Comparison of ENCODE assay signal across 9 cellular contexts in the genomic region with DNA sequence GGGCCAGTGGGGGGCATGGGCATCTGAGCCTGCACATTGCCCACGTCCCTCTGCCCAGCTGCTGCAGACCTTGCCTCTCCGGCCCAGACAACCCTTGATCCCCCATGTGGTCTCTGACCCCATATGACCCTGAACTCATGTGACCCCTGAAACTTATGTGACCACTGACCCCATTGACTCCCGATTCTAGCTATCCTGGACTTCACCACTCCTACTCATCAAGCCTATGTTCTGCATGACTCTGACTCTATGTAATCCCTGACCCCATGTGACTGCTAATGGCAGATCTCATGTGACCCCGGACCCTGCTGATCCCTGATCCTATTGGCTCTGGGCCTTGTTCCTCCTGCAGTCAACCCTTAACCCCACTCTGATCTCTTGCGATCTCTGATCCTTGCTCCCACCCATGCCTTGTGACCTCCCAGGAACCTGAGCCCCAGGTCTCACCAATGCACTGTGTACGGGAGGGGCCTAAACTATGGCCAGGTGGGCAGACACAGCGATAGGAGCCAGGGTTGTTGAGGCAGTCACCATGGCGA. TPM values are rescaled to one million over a fixed set of nuclear protein-coding genes. Genes with fewer than 3 reads are reported as not detected.
A peak's percentile ranks its signal among the peaks of the same experiment; 100 is the strongest.
DNase-seq lines count a peak whose midpoint lies in the region; ATAC-seq and TF ChIP-seq lines count a peak whose summit lies in the region.
"Had no signal": no experiment of that assay in that cellular context is flagged by ENCODE, and none has a peak within 500 bp of the region (broad histone marks: within the 10 kb centered on the region; RNA-seq: fewer than 3 reads in every experiment).

No MANE protein-coding gene starts in this region.

- H4K20me1 ChIP-seq in GM23338 (replicated peaks; ENCODE audit: insufficient read depth) = no peaks in the 10 kb centered on the region; the same call in 1 of the 2 replicates

- H3K4me3 Mint-ChIP-seq in GM23338 (peak overlapping the region; percentile 11; the same call in 1 of the 3 replicates), endothelial cell (ENCODE audit: unreplicated experiment) (peak overlapping the region; percentile 60)

- DNase-seq in CD1c-positive myeloid dendritic cell (ENCODE audit: extremely low spot score) = peak; percentile 50
- peak; percentile 52 for DNase-seq in GM23338 (ENCODE audit: low spot score)
- peak in 1 of 3 donors; percentile 57 for DNase-seq in Peyer's patch
- no peak for DNase-seq in endothelial cell (ENCODE audit: low spot score)
- no peak for DNase-seq in aorta
- no peak for DNase-seq in iPS-NIHi7 (ENCODE audit: extremely low spot score)
- DNase-seq: GOT3 had no signal

- no peak overlapping the region for H2AFZ ChIP-seq in GM23338

- H3F3A ChIP-seq in GM23338 (replicated peaks; ENCODE audit: low read depth) = peaks cover 27% of the 10 kb centered on the region; the same call in 1 of the 2 replicates

- no peaks in the 10 kb centered on the region for H3K79me2 ChIP-seq in GM23338 (replicated peaks; ENCODE audit: insufficient read depth)

- H3K36me3 Mint-ChIP-seq in GM23338 (ENCODE audit: low read depth) (no peaks in the 10 kb centered on the region; the same call in 2 of the 3 replicates), endothelial cell (ENCODE audit: low read depth, unreplicated experiment) (peaks cover 4% of the 10 kb centered on the region)

- H3K9me3 Mint-ChIP-seq in GM23338 = no peaks in the 10 kb centered on the region
- no peaks in the 10 kb centered on the region for H3K9me3 Mint-ChIP-seq in endothelial cell (ENCODE audit: unreplicated experiment)

- H3K27ac ChIP-seq in GM23338 (ENCODE audit: low read depth) (no peak overlapping the region), Peyer's patch (peak overlapping the region in 3 of 4 donors; percentile 62 to 97 (median 82)), aorta (ENCODE audit: low read depth in 1 of 2, low read length in 2 of 2) (no peak overlapping the region)

- 75 to 79% methylated on average over 8 of the region's 8 CpGs for WGBS in aorta, 2 donors

- H3K27ac Mint-ChIP-seq in GM23338 (no peak overlapping the region), endothelial cell (ENCODE audit: unreplicated experiment) (peak overlapping the region; percentile 19)

- intact Hi-C loops in aorta (cut with DNase I) = no loop called here

- TF ChIP-seq CTCF in GM23338 (conservative IDR thresholded peaks at IDR 0.05; ENCODE audit: low read depth in 2 of 2) = no peak
- TF ChIP-seq CTCF in Peyer's patch (IDR thresholded peaks at IDR 0.05) = no peak
- TF ChIP-seq CTCF in endothelial cell (IDR thresholded peaks at IDR 0.05; ENCODE audit: unreplicated experiment) = no peak

- H3K4me1 Mint-ChIP-seq in GM23338 (peaks cover 57% of the 10 kb centered on the region), endothelial cell (ENCODE audit: unreplicated experiment) (peaks cover 31% of the 10 kb centered on the region)

- ATAC-seq in GM23338 (peak; percentile 1; the same call in 1 of the 3 replicates), GM18519 (IDR thresholded peaks at IDR 0.05; ENCODE audit: low FRiP score, unreplicated experiment) (no peak), aorta (ENCODE audit: low FRiP score) (no peak), HG03095 (IDR thresholded peaks at IDR 0.05; ENCODE audit: unreplicated experiment) (no peak)

- no peak overlapping the region for H3K4me3 ChIP-seq in GM23338
- no peak overlapping the region for H3K4me3 ChIP-seq in Peyer's patch
- no peak overlapping the region for H3K4me3 ChIP-seq in aorta (ENCODE audit: low read length in 2 of 2)

- no peaks in the 10 kb centered on the region for H3K36me3 ChIP-seq in GM23338 (ENCODE audit: insufficient read depth)
- H3K36me3 ChIP-seq in Peyer's patch = peaks cover 0 to 4% (median 0%) of the 10 kb centered on the region in 3 donors
- H3K36me3 ChIP-seq in aorta (ENCODE audit: control insufficient read depth in 1 of 2, insufficient read depth in 2 of 2, low read length in 1 of 2) = peaks cover 0 to 2% of the 10 kb centered on the region in 2 donors

- no peaks in the 10 kb centered on the region for H3K9me2 ChIP-seq in GM23338 (ENCODE audit: insufficient read depth)

- H3K4me1 ChIP-seq in GM23338 (ENCODE audit: insufficient read depth) = peaks cover 24% of the 10 kb centered on the region; the same call in 1 of the 2 replicates
- peaks cover 9 to 52% (median 17%) of the 10 kb centered on the region in 4 donors for H3K4me1 ChIP-seq in Peyer's patch
- H3K4me1 ChIP-seq in aorta (ENCODE audit: control insufficient read depth in 1 of 2, insufficient read depth in 2 of 2, low read length in 2 of 2) = no peaks in the 10 kb centered on the region

- peaks cover 74% of the 10 kb centered on the region for H3K27me3 ChIP-seq in GM23338 (ENCODE audit: insufficient read depth)
- H3K27me3 ChIP-seq in Peyer's patch = no peaks in the 10 kb centered on the region
- H3K27me3 ChIP-seq in aorta (ENCODE audit: control insufficient read depth in 1 of 2, insufficient read depth in 2 of 2, low read length in 1 of 2) = no peaks in the 10 kb centered on the region

- no peak for TF ChIP-seq POLR2A in Peyer's patch (IDR thresholded peaks at IDR 0.05)

- peak overlapping the region; percentile 66; the same call in 1 of the 2 replicates for H3K4me2 ChIP-seq in GM23338

- H3K27me3 Mint-ChIP-seq in GM23338 (ENCODE audit: insufficient read depth, low read depth, poor library complexity) (peaks cover 49% of the 10 kb centered on the region), endothelial cell (ENCODE audit: unreplicated experiment) (peaks cover 39% of the 10 kb centered on the region)

- H3K9me3 ChIP-seq in Peyer's patch (no peaks in the 10 kb centered on the region), aorta (ENCODE audit: control insufficient read depth, low read length) (no peaks in the 10 kb centered on the region)

TF ChIP-seq in GM23338, 12 proteins besides CTCF, POLR2A, EP300 and RAD21 (continues in another document):
- TF ChIP-seq POLR2AphosphoS5 (IDR thresholded peaks at IDR 0.05; ENCODE audit: low read depth) = no peak
- TF ChIP-seq JUNB (IDR thresholded peaks at IDR 0.05; ENCODE audit: unreplicated experiment) = no peak

RNA-seq across cellular contexts. Expression of a gene that starts 5.7 kb away (rescaled TPM):
- 29.2 and 29.8 TPM in 2 replicates for total RNA-seq in GM23338 (2014; rRNA removed; shearing (Covaris generic))
- 9.5 and 11.9 TPM in 2 replicates for polyA plus RNA-seq in GM23338 (2016; fragmentation: Nextera tagmentation; extraction: Ambion mirVana)
- 100 to 1,000 TPM in 1 of 4 donors, 10 to 100 TPM in 3; 42.0 to 150 (median 88.3) TPM for total RNA-seq in Peyer's patch
- total RNA-seq in endothelial cell (ENCODE audit: unreplicated experiment) = 1.7 TPM
- total RNA-seq in aorta = 100 to 1,000 TPM; 280 to 473 TPM
- polyA plus RNA-seq in aorta = 100 to 1,000 TPM in 1 of 2 donors, 10 to 100 TPM in 1; 40.1 to 467 TPM

RNA-seq across cellular contexts. Expression of a gene that starts 17.8 kb away (rescaled TPM):
- 78.1 and 78.6 TPM in 2 replicates for total RNA-seq in GM23338 (2014; rRNA removed; shearing (Covaris generic))
- 140 and 148 TPM in 2 replicates for polyA plus RNA-seq in GM23338 (2016; fragmentation: Nextera tagmentation; extraction: Ambion mirVana)
- 10 to 100 TPM; 16.5 to 25.7 (median 25.4) TPM for total RNA-seq in Peyer's patch
- total RNA-seq in endothelial cell (ENCODE audit: unreplicated experiment) = 37.4 TPM
- 10 to 100 TPM; 21.7 to 29.3 TPM for total RNA-seq in aorta
- 10 to 100 TPM; 37.1 to 42.5 TPM for polyA plus RNA-seq in aorta

RNA-seq across cellular contexts. Expression of a gene that starts 19.9 kb away (rescaled TPM):
- total RNA-seq in GM23338 (2014; rRNA removed; shearing (Covaris generic)) = 16.0 and 18.2 TPM in 2 replicates
- polyA plus RNA-seq in GM23338 (2016; fragmentation: Nextera tagmentation; extraction: Ambion mirVana) (13.0 and 13.9 TPM in 2 replicates), aorta (10 to 100 TPM; 67.5 to 83.4 TPM)
- total RNA-seq in Peyer's patch (10 to 100 TPM; 30.8 to 44.6 (median 32.4) TPM), endothelial cell (ENCODE audit: unreplicated experiment) (44.7 TPM), aorta (10 to 100 TPM; 49.5 to 64.3 TPM)

RNA-seq across cellular contexts. Expression of a gene that starts 23.4 kb away (rescaled TPM):
- total RNA-seq in GM23338 (2014; rRNA removed; shearing (Covaris generic)) = 10.9 and 12.6 TPM in 2 replicates
- polyA plus RNA-seq in GM23338 (2016; fragmentation: Nextera tagmentation; extraction: Ambion mirVana) = 1.4 and 2.9 TPM in 2 replicates
- 100 to 1,000 TPM in 3 of 4 donors, 10 to 100 TPM in 1; 65.2 to 163 (median 121) TPM for total RNA-seq in Peyer's patch
- 4.7 TPM for total RNA-seq in endothelial cell (ENCODE audit: unreplicated experiment)
- 100 to 1,000 TPM; 235 to 266 TPM for total RNA-seq in aorta
- 100 to 1,000 TPM in 1 of 2 donors, 10 to 100 TPM in 1; 53.2 to 316 TPM for polyA plus RNA-seq in aorta

RNA-seq across cellular contexts. Expression of a gene that starts 27.6 kb away (rescaled TPM):
- 55.1 and 66.1 TPM in 2 replicates for total RNA-seq in GM23338 (2014; rRNA removed; shearing (Covaris generic))
- polyA plus RNA-seq in GM23338 (2016; fragmentation: Nextera tagmentation; extraction: Ambion mirVana) (52.7 and 61.7 TPM in 2 replicates), aorta (10 to 100 TPM; 31.3 to 98.9 TPM)
- total RNA-seq in Peyer's patch (10 to 100 TPM; 73.4 to 88.1 (median 79.0) TPM), endothelial cell (ENCODE audit: unreplicated experiment) (99.1 TPM), aorta (10 to 100 TPM; 74.0 to 74.4 TPM)

Comparison
In these comparisons a context has a peak if more than half of its experiments do, and no peak if none do; other contexts are left out.
1. DNase-seq: peak in CD1c-positive myeloid dendritic cell (single experiment) and GM23338 (single experiment); none in endothelial cell (single experiment), aorta (0 of 2) and iPS-NIHi7 (single experiment).
2. H3K27ac ChIP-seq: peak in Peyer's patch (3 of 4); none in GM23338 (single experiment) and aorta (0 of 2).
3. RNA of a gene that starts 5.7 kb away (total RNA-seq): 280 to 473 TPM in aorta, 42.0 to 150 TPM in Peyer's patch and 29.2 to 29.8 TPM in GM23338; 1.7 TPM in endothelial cell (single experiment); every median in the first group is over 10 times any median in the second.